8 cellular contexts compared by ENCODE assay signal in genomic region chr13:74132768-74133656, GRCh38. TPM values are rescaled to one million over a fixed set of nuclear protein-coding genes. Genes with fewer than 3 reads are reported as not detected.
DNase-seq lines count a peak whose midpoint lies in the region; ATAC-seq, FAIRE-seq and TF ChIP-seq lines count a peak whose summit lies in the region.

No MANE protein-coding gene starts in this region.

- no peaks in the 10 kb centered on the region for H3F3A ChIP-seq in Loucy (ENCODE audit: low read depth)

- H3K4me3 ChIP-seq in CD4-positive, CD25-positive, alpha-beta regulatory T cell (ENCODE audit: low read depth, low read length) = peak overlapping the region; percentile 98
- H3K4me3 ChIP-seq in Loucy (ENCODE audit: low read length, poor library complexity, severe bottlenecking) (peak overlapping the region; percentile 81), endocrine pancreas (ENCODE audit: control insufficient read depth, insufficient read depth, low read length) (peak overlapping the region; percentile 95), mucosa of stomach (ENCODE audit: low read length) (no peak overlapping the region)

- H3K27ac Mint-ChIP-seq in CD4-positive, CD25-positive, alpha-beta regulatory T cell = peak overlapping the region; percentile 99 to 100 (median 99)
- H3K27ac Mint-ChIP-seq in activated CD8-positive, alpha-beta memory T cell treated with anti-CD3 and anti-CD28 coated beads, Interleukin-2, amount 10 ng/mL, durations not matched to agents 7 days and 5 days = peak overlapping the region; percentile 99

- no peaks in the 10 kb centered on the region for H3K9me3 Mint-ChIP-seq in CD4-positive, CD25-positive, alpha-beta regulatory T cell
- no peaks in the 10 kb centered on the region for H3K9me3 Mint-ChIP-seq in activated CD8-positive, alpha-beta memory T cell treated with anti-CD3 and anti-CD28 coated beads, Interleukin-2, amount 10 ng/mL, durations not matched to agents 7 days and 5 days (ENCODE audit: low read depth)

- CTCF ChIA-PET in activated CD8-positive, alpha-beta memory T cell treated with anti-CD3 and anti-CD28 coated beads, Interleukin-2, amount 10 ng/mL, durations not matched to agents 7 days and 5 days (lab: Charles Lee) = interaction anchor here (0.8 to 3.2 kb wide), 4 partner anchors 42 to 366 kb away, joined by 3 to 30 read pairs (median 4); no protein-coding TSS in a partner anchor

- peak overlapping the region; percentile 93 for H3K27ac ChIP-seq in CD4-positive, CD25-positive, alpha-beta regulatory T cell (ENCODE audit: insufficient read depth, low read length, poor library complexity, severe bottlenecking)

- no peak for TF ChIP-seq CTCF in Loucy (conservative IDR thresholded peaks at IDR 0.05; ENCODE audit: low read length)
- no peak for TF ChIP-seq CTCF in D721Med (IDR thresholded peaks at IDR 0.05; ENCODE audit: insufficient read depth, missing control alignments)

- peak overlapping the region; percentile 85 for H3K9ac ChIP-seq in Loucy (ENCODE audit: low read depth, low read length, poor library complexity, severe bottlenecking)
- H3K9ac ChIP-seq in endocrine pancreas (ENCODE audit: control insufficient read depth, insufficient read depth, low read length) = peak overlapping the region; percentile 84
- H3K9ac ChIP-seq in mucosa of stomach (ENCODE audit: low read length) = peak overlapping the region; percentile 34

- H3K27me3 ChIP-seq in CD4-positive, CD25-positive, alpha-beta regulatory T cell (ENCODE audit: control insufficient read depth, insufficient read depth, low read length) = no peaks in the 10 kb centered on the region
- H3K27me3 ChIP-seq in Loucy (ENCODE audit: insufficient read depth, low read length, poor library complexity, severe bottlenecking) = no peaks in the 10 kb centered on the region
- H3K27me3 ChIP-seq in endocrine pancreas (ENCODE audit: control insufficient read depth, insufficient read depth, low read length) = no peaks in the 10 kb centered on the region
- peaks cover 25% of the 10 kb centered on the region for H3K27me3 ChIP-seq in mucosa of stomach (ENCODE audit: control insufficient read depth, insufficient read depth, low read length)

- ATAC-seq in CD4-positive, CD25-positive, alpha-beta regulatory T cell (ENCODE audit: low read depth in 2 of 2) = no peak
- no peak for ATAC-seq in activated CD8-positive, alpha-beta memory T cell treated with anti-CD3 and anti-CD28 coated beads, Interleukin-2, amount 10 ng/mL, durations not matched to agents 7 days and 5 days

- no peaks in the 10 kb centered on the region for H3K9me2 ChIP-seq in Loucy (replicated peaks; ENCODE audit: low read depth, low read length)

- no peaks in the 10 kb centered on the region for H3K36me3 ChIP-seq in CD4-positive, CD25-positive, alpha-beta regulatory T cell (ENCODE audit: control insufficient read depth, insufficient read depth, low read length)
- H3K36me3 ChIP-seq in Loucy (ENCODE audit: insufficient read depth, low read length) (no peaks in the 10 kb centered on the region), endocrine pancreas (ENCODE audit: control insufficient read depth, insufficient read depth, low read length) (no peaks in the 10 kb centered on the region), mucosa of stomach (ENCODE audit: control insufficient read depth, insufficient read depth, low read length) (no peaks in the 10 kb centered on the region)

- H2AFZ ChIP-seq in Loucy (ENCODE audit: low read length) = peak overlapping the region; percentile 69

- peak overlapping the region; percentile 94 to 100 (median 100) for H3K4me3 Mint-ChIP-seq in CD4-positive, CD25-positive, alpha-beta regulatory T cell
- H3K4me3 Mint-ChIP-seq in activated CD8-positive, alpha-beta memory T cell treated with anti-CD3 and anti-CD28 coated beads, Interleukin-2, amount 10 ng/mL, durations not matched to agents 7 days and 5 days = no peak overlapping the region

- no peaks in the 10 kb centered on the region for H3K36me3 Mint-ChIP-seq in CD4-positive, CD25-positive, alpha-beta regulatory T cell
- peaks cover 2% of the 10 kb centered on the region for H3K36me3 Mint-ChIP-seq in activated CD8-positive, alpha-beta memory T cell treated with anti-CD3 and anti-CD28 coated beads, Interleukin-2, amount 10 ng/mL, durations not matched to agents 7 days and 5 days

- H4K20me1 ChIP-seq in Loucy (ENCODE audit: insufficient read depth, low read length, poor library complexity, severe bottlenecking) = peaks cover 26% of the 10 kb centered on the region

- peaks cover 59% of the 10 kb centered on the region for H3K4me1 ChIP-seq in CD4-positive, CD25-positive, alpha-beta regulatory T cell (ENCODE audit: control insufficient read depth, insufficient read depth, low read length, poor library complexity, severe bottlenecking)
- H3K4me1 ChIP-seq in Loucy (ENCODE audit: insufficient read depth, low read length, poor library complexity, severe bottlenecking) (peaks cover 54% of the 10 kb centered on the region), endocrine pancreas (ENCODE audit: control insufficient read depth, insufficient read depth, low read length) (peaks cover 12% of the 10 kb centered on the region), mucosa of stomach (ENCODE audit: control insufficient read depth, insufficient read depth, low read length) (peaks cover 9% of the 10 kb centered on the region)

- H3K79me2 ChIP-seq in Loucy (ENCODE audit: insufficient read depth, low read length) = peaks cover 56% of the 10 kb centered on the region

- peak overlapping the region; percentile 90 for H3K4me2 ChIP-seq in Loucy (ENCODE audit: low read depth, low read length, poor library complexity, severe bottlenecking)

- H3K27me3 Mint-ChIP-seq in CD4-positive, CD25-positive, alpha-beta regulatory T cell = peaks cover 16% of the 10 kb centered on the region
- no peaks in the 10 kb centered on the region for H3K27me3 Mint-ChIP-seq in activated CD8-positive, alpha-beta memory T cell treated with anti-CD3 and anti-CD28 coated beads, Interleukin-2, amount 10 ng/mL, durations not matched to agents 7 days and 5 days

- FAIRE-seq in D721Med (lab: Jason Lieb, UNC) = no peak

- DNase-seq in CD4-positive, CD25-positive, alpha-beta regulatory T cell = peak; percentile 19 to 56 (median 54)
- peak; percentile 64 for DNase-seq in activated CD8-positive, alpha-beta memory T cell treated with anti-CD3 and anti-CD28 coated beads, Interleukin-2, amount 10 ng/mL, durations not matched to agents 7 days and 5 days
- DNase-seq in superior temporal gyrus (ENCODE audit: extremely low spot score) (peak; percentile 59), NCI-H774 (lab: John Stamatoyannopoulos, UW) (no peak), D721Med (ENCODE audit: insufficient read length, low spot score) (no peak)

- peaks cover 21 to 47% (median 38%) of the 10 kb centered on the region in 4 donors for H3K4me1 Mint-ChIP-seq in CD4-positive, CD25-positive, alpha-beta regulatory T cell
- H3K4me1 Mint-ChIP-seq in activated CD8-positive, alpha-beta memory T cell treated with anti-CD3 and anti-CD28 coated beads, Interleukin-2, amount 10 ng/mL, durations not matched to agents 7 days and 5 days = peaks cover 35% of the 10 kb centered on the region

- H3K9me3 ChIP-seq in CD4-positive, CD25-positive, alpha-beta regulatory T cell (ENCODE audit: control insufficient read depth in 2 of 2, low read length in 2 of 2) = no peaks in the 10 kb centered on the region
- H3K9me3 ChIP-seq in Loucy (ENCODE audit: insufficient read depth, low read depth, low read length) = no peaks in the 10 kb centered on the region
- H3K9me3 ChIP-seq in endocrine pancreas (ENCODE audit: control insufficient read depth, low read length) = no peaks in the 10 kb centered on the region
- H3K9me3 ChIP-seq in mucosa of stomach (ENCODE audit: control insufficient read depth, low read length) = no peaks in the 10 kb centered on the region

RNA-seq across cellular contexts. Expression of gene KLF12, which starts 1.2 kb away (rescaled TPM):
- total RNA-seq in CD4-positive, CD25-positive, alpha-beta regulatory T cell = 95.1 TPM
- polyA plus RNA-seq in CD4-positive, CD25-positive, alpha-beta regulatory T cell = 10 to 100 TPM; 18.7 to 28.9 (median 26.1) TPM
- total RNA-seq in activated CD8-positive, alpha-beta memory T cell treated with anti-CD3 and anti-CD28 coated beads, Interleukin-2, amount 10 ng/mL, durations not matched to agents 7 days and 5 days = 10 to 100 TPM; 15.6 to 28.1 TPM

Comparison
In these comparisons a context has a peak if more than half of its experiments do, and no peak if none do; other contexts are left out.
1. DNase-seq: peak in CD4-positive, CD25-positive, alpha-beta regulatory T cell (3 of 3), activated CD8-positive, alpha-beta memory T cell treated with anti-CD3 and anti-CD28 coated beads, Interleukin-2, amount 10 ng/mL, durations not matched to agents 7 days and 5 days (single experiment) and superior temporal gyrus (single experiment); none in NCI-H774 (single experiment) and D721Med (single experiment).
2. H3K9ac ChIP-seq: peak in every context shown above with its lines; median percentile 85 in Loucy; 84 in endocrine pancreas; 34 in mucosa of stomach.